ENCODE assay signal across 1 cellular context in genomic region chr11:117126223-117126965, GRCh38.
TF ChIP-seq lines count a peak whose summit lies in the region.

No MANE protein-coding gene starts in this region.

TF ChIP-seq in HepG2, 621 proteins besides CTCF, POLR2A, EP300 and RAD21:
- TF ChIP-seq CREB1 (IDR thresholded peaks at IDR 0.05) (peak; percentile 89), CREB1 (CRISPR knock-in tag; IDR thresholded peaks at IDR 0.05) (no peak), NR2F1 (CRISPR knock-in tag; IDR thresholded peaks at IDR 0.05) (no peak)
